In the genomic region with DNA sequence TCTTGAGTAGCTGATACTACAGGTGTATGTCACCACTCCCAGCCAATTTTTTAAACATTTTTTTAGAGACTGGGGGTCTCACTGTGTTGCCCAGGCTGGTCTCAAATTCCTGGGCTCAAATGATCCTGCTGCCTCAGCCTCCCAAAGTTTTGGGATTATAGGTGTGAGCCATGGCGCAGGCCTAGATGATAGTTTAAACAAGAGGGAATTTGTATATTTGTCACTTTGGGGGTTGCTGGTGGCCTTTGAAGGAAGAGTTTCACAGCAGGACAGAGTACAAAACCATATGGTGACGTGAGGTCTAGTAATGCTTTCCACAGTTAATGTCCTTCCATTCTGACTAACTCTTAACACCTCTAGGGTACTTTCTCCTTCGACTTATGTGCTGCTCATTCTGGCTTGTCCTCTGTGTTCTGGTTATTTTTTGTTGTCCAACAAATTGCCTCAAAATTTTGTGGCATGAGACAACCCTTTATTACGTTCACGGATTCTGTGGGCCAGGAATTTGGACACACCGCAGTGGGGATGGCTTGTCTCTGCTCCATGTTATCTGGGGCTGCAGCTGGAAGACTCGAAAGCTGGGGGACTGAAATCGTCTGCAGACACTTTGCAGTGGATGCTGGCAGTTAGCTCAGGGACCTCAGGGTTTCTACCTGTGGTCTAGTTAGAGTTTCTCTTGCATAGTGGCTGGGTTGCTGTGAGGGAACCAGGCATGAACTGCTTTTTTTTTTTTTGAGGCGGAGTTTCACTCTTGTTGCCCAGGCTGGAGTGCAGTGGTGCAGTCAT, we compare ENCODE assay signal across 12 cellular contexts. TPM values are rescaled to one million over a fixed set of nuclear protein-coding genes. Genes with fewer than 3 reads are reported as not detected.
DNase-seq lines count a peak whose midpoint lies in the region; ATAC-seq and TF ChIP-seq lines count a peak whose summit lies in the region.
"Had no signal": no experiment of that assay in that cellular context is flagged by ENCODE, and none has a peak within 500 bp of the region (broad histone marks: within the 10 kb centered on the region; RNA-seq: fewer than 3 reads in every experiment).

No MANE protein-coding gene starts in this region.

- H3K9me3 Mint-ChIP-seq in activated T-helper 1 cell treated with anti-CD3 and anti-CD28 coated beads, Interleukin-12 subunit alpha, Interleukin-12 subunit beta, Interleukin-2, Interleukin-4 antibody, amounts not matched to agents 30 ng/mL and 10 ng/mL and 1 ng/mL, durations not matched to agents 14 hours and 24 hours and 36 hours: peaks cover 2% of the 10 kb centered on the region

- peaks cover 70% of the 10 kb centered on the region for H3K4me1 Mint-ChIP-seq in activated T-helper 1 cell treated with anti-CD3 and anti-CD28 coated beads, Interleukin-12 subunit alpha, Interleukin-12 subunit beta, Interleukin-2, Interleukin-4 antibody, amounts not matched to agents 30 ng/mL and 10 ng/mL and 1 ng/mL, durations not matched to agents 14 hours and 24 hours and 36 hours (ENCODE audit: low read depth)

- intact Hi-C loops in activated T-helper 1 cell treated with anti-CD3 and anti-CD28 coated beads, Interleukin-12 subunit alpha, Interleukin-12 subunit beta, Interleukin-2, Interleukin-4 antibody, amounts not matched to agents 30 ng/mL and 10 ng/mL and 1 ng/mL, durations not matched to agents 14 hours and 24 hours and 36 hours (cut with micrococcal nuclease): loop anchor here (1.0 kb wide), 1 partner anchor 19 kb away; no protein-coding TSS in a partner anchor

- no peaks in the 10 kb centered on the region for H3K36me3 ChIP-seq in GM06990 (ENCODE audit: control insufficient read depth, insufficient read depth, low read length)
- no peaks in the 10 kb centered on the region for H3K36me3 ChIP-seq in WERI-Rb-1
- H3K36me3 ChIP-seq: cardiac muscle cell, gastrocnemius medialis, transverse colon had no signal

- H3K27me3 ChIP-seq in GM06990 (replicated peaks; ENCODE audit: control insufficient read depth, insufficient read depth, low read length) (no peaks in the 10 kb centered on the region), WERI-Rb-1 (ENCODE audit: insufficient read depth, low read depth, severe bottlenecking) (no peaks in the 10 kb centered on the region)
- H3K27me3 ChIP-seq: cardiac muscle cell, gastrocnemius medialis, transverse colon had no signal

- peak overlapping the region; percentile 68 for H3K4me3 Mint-ChIP-seq in activated T-helper 1 cell treated with anti-CD3 and anti-CD28 coated beads, Interleukin-12 subunit alpha, Interleukin-12 subunit beta, Interleukin-2, Interleukin-4 antibody, amounts not matched to agents 30 ng/mL and 10 ng/mL and 1 ng/mL, durations not matched to agents 14 hours and 24 hours and 36 hours
- H3K4me3 Mint-ChIP-seq: activated B cell treated with CpG ODN at 0.5 μM for 24 hours had no signal

- H3K27ac ChIP-seq in WERI-Rb-1: no peak overlapping the region
- H3K27ac ChIP-seq: gastrocnemius medialis, transverse colon had no signal

- H3K27ac Mint-ChIP-seq in activated T-helper 1 cell treated with anti-CD3 and anti-CD28 coated beads, Interleukin-12 subunit alpha, Interleukin-12 subunit beta, Interleukin-2, Interleukin-4 antibody, amounts not matched to agents 30 ng/mL and 10 ng/mL and 1 ng/mL, durations not matched to agents 14 hours and 24 hours and 36 hours: peak overlapping the region; percentile 92
- H3K27ac Mint-ChIP-seq: activated B cell treated with CpG ODN at 0.5 μM for 24 hours had no signal

- ATAC-seq in HG03064 (IDR thresholded peaks at IDR 0.05; ENCODE audit: low read depth, unreplicated experiment) (peak; percentile 60), HG03469 (IDR thresholded peaks at IDR 0.05; ENCODE audit: unreplicated experiment) (no peak)
- ATAC-seq: gastrocnemius medialis had no signal

- no peak for TF ChIP-seq CTCF in GM06990 (IDR thresholded peaks at IDR 0.05; ENCODE audit: insufficient read depth, low read length, poor library complexity, severe bottlenecking)
- no peak for TF ChIP-seq CTCF in WERI-Rb-1 (IDR thresholded peaks at IDR 0.05; ENCODE audit: low read depth, low read length)

- H3K36me3 Mint-ChIP-seq in activated T-helper 1 cell treated with anti-CD3 and anti-CD28 coated beads, Interleukin-12 subunit alpha, Interleukin-12 subunit beta, Interleukin-2, Interleukin-4 antibody, amounts not matched to agents 30 ng/mL and 10 ng/mL and 1 ng/mL, durations not matched to agents 14 hours and 24 hours and 36 hours (ENCODE audit: low read depth): peaks cover 6% of the 10 kb centered on the region

- H3K4me3 ChIP-seq in GM06990 (replicated peaks; ENCODE audit: low read depth, low read length): no peak overlapping the region
- H3K4me3 ChIP-seq in WERI-Rb-1 (ENCODE audit: low read depth, low read length): no peak overlapping the region
- H3K4me3 ChIP-seq: cardiac muscle cell, gastrocnemius medialis, transverse colon had no signal

- H3K27me3 Mint-ChIP-seq in activated T-helper 1 cell treated with anti-CD3 and anti-CD28 coated beads, Interleukin-12 subunit alpha, Interleukin-12 subunit beta, Interleukin-2, Interleukin-4 antibody, amounts not matched to agents 30 ng/mL and 10 ng/mL and 1 ng/mL, durations not matched to agents 14 hours and 24 hours and 36 hours (ENCODE audit: insufficient read depth): peaks cover 2% of the 10 kb centered on the region

- H3K9me3 ChIP-seq in WERI-Rb-1 (ENCODE audit: severe bottlenecking): no peaks in the 10 kb centered on the region
- H3K9me3 ChIP-seq: gastrocnemius medialis, transverse colon had no signal

- DNase-seq in GM06990 (ENCODE audit: extremely low read depth, insufficient read length) (peak; percentile 70), GM19238 (ENCODE audit: insufficient read length, low spot score) (peak; percentile 60), NCI-H187 (lab: John Stamatoyannopoulos, UW) (no peak), NCI-H2029 (lab: John Stamatoyannopoulos, UW) (no peak), WERI-Rb-1 (no peak)
- DNase-seq in activated T-helper 1 cell treated with anti-CD3 and anti-CD28 coated beads, Interleukin-12 subunit alpha, Interleukin-12 subunit beta, Interleukin-2, Interleukin-4 antibody, amounts not matched to agents 30 ng/mL and 10 ng/mL and 1 ng/mL, durations not matched to agents 14 hours and 24 hours and 36 hours (ENCODE audit: low spot score): no peak
- DNase-seq: activated B cell treated with CpG ODN at 0.5 μM for 24 hours, gastrocnemius medialis, transverse colon had no signal

RNA-seq across cellular contexts. Expression of gene IER3, which starts 23.0 kb away (rescaled TPM):
- total RNA-seq in activated T-helper 1 cell treated with anti-CD3 and anti-CD28 coated beads, Interleukin-12 subunit alpha, Interleukin-12 subunit beta, Interleukin-2, Interleukin-4 antibody, amounts not matched to agents 30 ng/mL and 10 ng/mL and 1 ng/mL, durations not matched to agents 14 hours and 24 hours and 36 hours: 578 and 603 TPM in 2 replicates

RNA-seq across cellular contexts. Expression of gene FLOT1, which starts 24.9 kb away (rescaled TPM):
- 252 and 262 TPM in 2 replicates for total RNA-seq in activated T-helper 1 cell treated with anti-CD3 and anti-CD28 coated beads, Interleukin-12 subunit alpha, Interleukin-12 subunit beta, Interleukin-2, Interleukin-4 antibody, amounts not matched to agents 30 ng/mL and 10 ng/mL and 1 ng/mL, durations not matched to agents 14 hours and 24 hours and 36 hours

RNA-seq across cellular contexts. Expression of gene TUBB, which starts 47.2 kb away (rescaled TPM):
- 1,001 and 1,002 TPM in 2 replicates for total RNA-seq in activated T-helper 1 cell treated with anti-CD3 and anti-CD28 coated beads, Interleukin-12 subunit alpha, Interleukin-12 subunit beta, Interleukin-2, Interleukin-4 antibody, amounts not matched to agents 30 ng/mL and 10 ng/mL and 1 ng/mL, durations not matched to agents 14 hours and 24 hours and 36 hours

RNA-seq across cellular contexts. Expression of gene MDC1, which starts 50.3 kb away (rescaled TPM):
- 93.7 and 95.7 TPM in 2 replicates for total RNA-seq in activated T-helper 1 cell treated with anti-CD3 and anti-CD28 coated beads, Interleukin-12 subunit alpha, Interleukin-12 subunit beta, Interleukin-2, Interleukin-4 antibody, amounts not matched to agents 30 ng/mL and 10 ng/mL and 1 ng/mL, durations not matched to agents 14 hours and 24 hours and 36 hours

Comparison
In these comparisons a context has a peak if more than half of its experiments do, and no peak if none do; other contexts are left out.
1. DNase-seq: peak in GM06990 (single experiment) and GM19238 (single experiment); none in activated T-helper 1 cell treated with anti-CD3 and anti-CD28 coated beads, Interleukin-12 subunit alpha, Interleukin-12 subunit beta, Interleukin-2, Interleukin-4 antibody, amounts not matched to agents 30 ng/mL and 10 ng/mL and 1 ng/mL, durations not matched to agents 14 hours and 24 hours and 36 hours (single experiment), NCI-H187 (0 of 2), NCI-H2029 (single experiment) and WERI-Rb-1 (single experiment).